Comparison of ENCODE assay signal across 17 cellular contexts in genomic region chrX:136652822-136653723, GRCh38. TPM values are rescaled to one million over a fixed set of nuclear protein-coding genes. Genes with fewer than 3 reads are reported as not detected.
DNase-seq lines count a peak whose midpoint lies in the region; ATAC-seq and TF ChIP-seq lines count a peak whose summit lies in the region.
"Had no signal": no experiment of that assay in that cellular context is flagged by ENCODE, and none has a peak within 500 bp of the region (broad histone marks: within the 10 kb centered on the region; RNA-seq: fewer than 3 reads in every experiment).

No MANE protein-coding gene starts in this region.

- DNase-seq in activated CD4-positive, alpha-beta T cell treated with anti-CD3 and anti-CD28 coated beads for 48 hours = peak; percentile 41
- DNase-seq in activated CD4-positive, alpha-beta T cell treated with anti-CD3 and anti-CD28 coated beads for 1 hour = no peak
- no peak for DNase-seq in CD8-positive, alpha-beta memory T cell
- DNase-seq in activated CD4-positive, alpha-beta memory T cell treated with anti-CD3 and anti-CD28 coated beads for 36 hours = peak; percentile 62
- DNase-seq in fibroblast of peridontal ligament (ENCODE audit: extremely low read depth) = peak; percentile 38
- no peak for DNase-seq in GM13977 (ENCODE audit: low spot score)
- DNase-seq: anterior cingulate cortex; Caco-2; cortex of kidney; GDM1; SHP77 treated with DMSO at 0.1 percent for 48 hours; stimulated activated naive B cell treated with anti-CD40 and anti-IgM and Interleukin-4, amounts not matched to agents 10 μg/mL and 1 μg/mL and 100 μg/mL, for 72 hours had no signal

- no peak for TF ChIP-seq CTCF in GM13977 (IDR thresholded peaks at IDR 0.05; ENCODE audit: extremely low read depth, insufficient read depth, missing control alignments)

- CTCF ChIA-PET in CD8-positive, alpha-beta memory T cell (lab: Charles Lee) = no interaction called here
- CTCF ChIA-PET in activated CD4-positive, alpha-beta memory T cell treated with anti-CD3 and anti-CD28 coated beads for 36 hours (lab: Charles Lee) = interaction anchor here (0.7 to 3.1 kb wide), 6 partner anchors 14 to 75 kb away, joined by 3 to 10 read pairs (median 3); no protein-coding TSS in a partner anchor

- peaks cover 0 to 2% of the 10 kb centered on the region in 2 donors for H3K27me3 Mint-ChIP-seq in CD8-positive, alpha-beta memory T cell
- no peaks in the 10 kb centered on the region for H3K27me3 Mint-ChIP-seq in activated CD4-positive, alpha-beta memory T cell treated with anti-CD3 and anti-CD28 coated beads for 36 hours
- H3K27me3 Mint-ChIP-seq: stimulated activated naive B cell treated with anti-CD40 and anti-IgM and Interleukin-4, amounts not matched to agents 10 μg/mL and 1 μg/mL and 100 μg/mL, for 72 hours had no signal

- peaks cover 37% of the 10 kb centered on the region for H3K4me1 ChIP-seq in CD8-positive, alpha-beta memory T cell (ENCODE audit: insufficient read depth, low read length)
- H3K4me1 ChIP-seq: A549, Caco-2 had no signal

- H3K36me3 ChIP-seq in CD8-positive, alpha-beta memory T cell (ENCODE audit: insufficient read depth, low read length) = peaks cover 20% of the 10 kb centered on the region

- no peaks in the 10 kb centered on the region for H3K9me3 Mint-ChIP-seq in CD8-positive, alpha-beta memory T cell
- no peaks in the 10 kb centered on the region for H3K9me3 Mint-ChIP-seq in activated CD4-positive, alpha-beta memory T cell treated with anti-CD3 and anti-CD28 coated beads for 36 hours
- H3K9me3 Mint-ChIP-seq: stimulated activated naive B cell treated with anti-CD40 and anti-IgM and Interleukin-4, amounts not matched to agents 10 μg/mL and 1 μg/mL and 100 μg/mL, for 72 hours had no signal

- peak overlapping the region; percentile 17 to 95 (median 85) for H3K4me3 Mint-ChIP-seq in CD8-positive, alpha-beta memory T cell
- peak overlapping the region; percentile 93 for H3K4me3 Mint-ChIP-seq in activated CD4-positive, alpha-beta memory T cell treated with anti-CD3 and anti-CD28 coated beads for 36 hours
- H3K4me3 Mint-ChIP-seq: stimulated activated naive B cell treated with anti-CD40 and anti-IgM and Interleukin-4, amounts not matched to agents 10 μg/mL and 1 μg/mL and 100 μg/mL, for 72 hours had no signal

- intact Hi-C loops in activated CD4-positive, alpha-beta memory T cell treated with anti-CD3 and anti-CD28 coated beads for 36 hours (cut with micrococcal nuclease) = loop anchor here (2.0 to 10.0 kb wide), 2 partner anchors 20 to 158 kb away; partner anchors contain the start of gene HTATSF1

- no peaks in the 10 kb centered on the region for H3K9me3 ChIP-seq in CD8-positive, alpha-beta memory T cell (ENCODE audit: low read length)
- H3K9me3 ChIP-seq: A549, Caco-2 had no signal

- peaks cover 6 to 19% (median 7%) of the 10 kb centered on the region in 3 donors for H3K36me3 Mint-ChIP-seq in CD8-positive, alpha-beta memory T cell
- H3K36me3 Mint-ChIP-seq in activated CD4-positive, alpha-beta memory T cell treated with anti-CD3 and anti-CD28 coated beads for 36 hours = peaks cover 98% of the 10 kb centered on the region

- POLR2A ChIA-PET in CD8-positive, alpha-beta memory T cell (lab: Charles Lee) = interaction anchor here (0.7 to 1.9 kb wide), 2 partner anchors 18 to 41 kb away, joined by 3 to 4 read pairs; no protein-coding TSS in a partner anchor
- POLR2A ChIA-PET in activated CD4-positive, alpha-beta memory T cell treated with anti-CD3 and anti-CD28 coated beads for 36 hours (lab: Charles Lee) = interaction anchor here (0.6 to 5.6 kb wide), 16 partner anchors 8 to 227 kb away, joined by 3 to 61 read pairs (median 4); partner anchors contain the start of gene RBMX

- H3K4me3 ChIP-seq in CD8-positive, alpha-beta memory T cell (ENCODE audit: low read length) = peak overlapping the region; percentile 71
- H3K4me3 ChIP-seq: A549 had no signal

- H3K27ac Mint-ChIP-seq in CD8-positive, alpha-beta memory T cell = peak overlapping the region; percentile 0 to 88 (median 65)
- H3K27ac Mint-ChIP-seq in activated CD4-positive, alpha-beta memory T cell treated with anti-CD3 and anti-CD28 coated beads for 36 hours = peak overlapping the region; percentile 99
- H3K27ac Mint-ChIP-seq: stimulated activated naive B cell treated with anti-CD40 and anti-IgM and Interleukin-4, amounts not matched to agents 10 μg/mL and 1 μg/mL and 100 μg/mL, for 72 hours had no signal

- no peak overlapping the region for H3K27ac ChIP-seq in CD8-positive, alpha-beta memory T cell (ENCODE audit: low read depth, low read length)
- H3K27ac ChIP-seq: A549 had no signal

- ATAC-seq in GM19324 (IDR thresholded peaks at IDR 0.05; ENCODE audit: low FRiP score, unreplicated experiment) (no peak), GM21367 (IDR thresholded peaks at IDR 0.05; ENCODE audit: unreplicated experiment) (no peak)
- ATAC-seq: A549; stimulated activated naive B cell treated with anti-CD40 and anti-IgM and Interleukin-4, amounts not matched to agents 10 μg/mL and 1 μg/mL and 100 μg/mL, for 72 hours had no signal

- in situ Hi-C loops in GM13977 (cut with MboI; ENCODE audit: low pct_unique_long_range_greater_than_20kb, low sequenced_read_pairs, unreplicated experiment) = no loop called here

- H3K27me3 ChIP-seq in CD8-positive, alpha-beta memory T cell (ENCODE audit: insufficient read depth, low read length, poor library complexity, severe bottlenecking) = no peaks in the 10 kb centered on the region

- peaks cover 12 to 52% (median 26%) of the 10 kb centered on the region in 3 donors for H3K4me1 Mint-ChIP-seq in CD8-positive, alpha-beta memory T cell
- peaks cover 54% of the 10 kb centered on the region for H3K4me1 Mint-ChIP-seq in activated CD4-positive, alpha-beta memory T cell treated with anti-CD3 and anti-CD28 coated beads for 36 hours (ENCODE audit: low read depth)

RNA-seq across cellular contexts. Expression of gene CD40LG, which starts 5.1 kb away (rescaled TPM):
- total RNA-seq in CD8-positive, alpha-beta memory T cell = 10 to 100 TPM in 1 of 2 experiments, 1 to 10 TPM in 1; 9.2 to 10.1 TPM
- polyA plus RNA-seq in CD8-positive, alpha-beta memory T cell = 20.0 TPM
- 100 to 1,000 TPM; 153 to 155 TPM for total RNA-seq in activated CD4-positive, alpha-beta memory T cell treated with anti-CD3 and anti-CD28 coated beads for 36 hours
- total RNA-seq: Caco-2, HT-29, pulmonary artery endothelial cell had no signal
- polyA plus RNA-seq: A549 had no signal

Comparison
In these comparisons a context has a peak if more than half of its experiments do, and no peak if none do; other contexts are left out.
1. DNase-seq: peak in activated CD4-positive, alpha-beta T cell treated with anti-CD3 and anti-CD28 coated beads for 48 hours (single experiment), activated CD4-positive, alpha-beta memory T cell treated with anti-CD3 and anti-CD28 coated beads for 36 hours (single experiment) and fibroblast of peridontal ligament (single experiment); none in activated CD4-positive, alpha-beta T cell treated with anti-CD3 and anti-CD28 coated beads for 1 hour (single experiment), CD8-positive, alpha-beta memory T cell (0 of 5) and GM13977 (single experiment).
2. RNA of gene CD40LG, which starts 5.1 kb away (total RNA-seq): 153 to 155 TPM in activated CD4-positive, alpha-beta memory T cell treated with anti-CD3 and anti-CD28 coated beads for 36 hours; 9.2 to 10.1 TPM in CD8-positive, alpha-beta memory T cell; every median in the first group is over 10 times any median in the second.